In the genomic region with DNA sequence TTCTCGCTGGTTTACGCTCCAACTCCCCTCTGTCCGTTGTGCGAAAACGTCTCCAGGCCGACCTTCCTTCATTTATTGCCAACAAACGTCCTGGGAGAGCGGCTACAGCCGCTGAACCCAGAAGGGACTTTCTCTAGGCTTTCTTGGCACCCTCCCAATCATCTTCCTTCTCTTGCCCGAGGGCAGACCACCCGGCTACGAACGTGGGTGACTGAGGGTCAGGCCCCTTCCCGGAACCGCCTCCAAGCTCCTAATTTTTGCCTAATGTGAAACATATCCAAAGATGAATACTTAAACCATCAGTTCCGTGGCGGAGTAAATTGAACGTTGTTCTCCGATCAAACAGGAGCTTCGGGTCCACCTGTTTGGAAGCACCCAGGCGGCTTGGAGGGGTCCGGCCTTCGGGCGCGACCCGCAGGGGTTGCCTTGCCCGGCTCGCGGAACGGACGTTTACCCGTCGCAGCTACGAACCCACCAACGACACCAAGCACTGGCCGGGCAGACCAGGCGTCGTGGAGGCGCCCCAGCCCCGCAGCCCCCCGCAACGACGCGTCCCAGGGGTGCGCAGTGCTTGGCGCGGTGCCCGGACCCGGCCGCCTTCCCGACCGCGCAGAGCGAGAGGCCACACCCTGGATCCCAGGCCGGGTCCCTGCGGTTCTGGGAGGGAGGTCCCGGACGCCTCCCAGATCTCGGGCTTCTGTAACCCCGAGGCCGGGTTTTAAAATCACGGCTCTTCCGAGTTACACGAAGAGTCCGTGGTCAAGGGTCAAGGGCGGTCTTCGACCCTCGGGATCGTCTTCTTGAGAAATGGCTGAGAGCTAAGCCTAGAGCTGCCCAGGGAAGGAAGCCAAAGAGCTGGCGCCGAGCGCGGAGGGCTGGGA, we compare ENCODE assay signal across 9 cellular contexts. TPM values are rescaled to one million over a fixed set of nuclear protein-coding genes. Genes with fewer than 3 reads are reported as not detected.
DNase-seq lines count a peak whose midpoint lies in the region; ATAC-seq and TF ChIP-seq lines count a peak whose summit lies in the region.
"Not testable (repeated sequence)": the region's sequence is repeated elsewhere in the genome, so short reads cannot be mapped to it uniquely, and the experiment has no call there.
"Had no signal": no experiment of that assay in that cellular context is flagged by ENCODE, and none has a peak within 500 bp of the region (broad histone marks: within the 10 kb centered on the region; RNA-seq: fewer than 3 reads in every experiment).

No MANE protein-coding gene starts in this region.

- DNase-seq in CD14-positive monocyte (ENCODE audit: low spot score); WERI-Rb-1; naive B cell; stimulated activated naive B cell treated with anti-CD40 and anti-IgM and Interleukin-4, amounts not matched to agents 10 μg/mL and 1 μg/mL and 100 μg/mL, for 72 hours: not testable (repeated sequence)
- DNase-seq in heart right ventricle: peak in 1 of 2 donors; percentile 15

- peak overlapping the region; percentile 85 to 88 for H3K4me3 Mint-ChIP-seq in CD14-positive monocyte
- H3K4me3 Mint-ChIP-seq in brain: peak overlapping the region; percentile 45 to 79 (median 67)
- H3K4me3 Mint-ChIP-seq in naive B cell: peak overlapping the region in 7 of 8 donors; percentile 67 to 87 (median 74)
- peak overlapping the region; percentile 78 to 83 for H3K4me3 Mint-ChIP-seq in stimulated activated naive B cell treated with anti-CD40 and anti-IgM and Interleukin-4, amounts not matched to agents 10 μg/mL and 1 μg/mL and 100 μg/mL, for 72 hours

- H3K36me3 Mint-ChIP-seq in CD14-positive monocyte; brain; naive B cell; stimulated activated naive B cell treated with anti-CD40 and anti-IgM and Interleukin-4, amounts not matched to agents 10 μg/mL and 1 μg/mL and 100 μg/mL, for 72 hours: not testable (repeated sequence)

- TF ChIP-seq CTCF in CD14-positive monocyte (IDR thresholded peaks at IDR 0.05); WERI-Rb-1 (IDR thresholded peaks at IDR 0.05; ENCODE audit: low read depth, low read length); brain (conservative IDR thresholded peaks at IDR 0.05); heart right ventricle (IDR thresholded peaks at IDR 0.05): not testable (repeated sequence)

- not testable (repeated sequence) for H3K27me3 ChIP-seq in WERI-Rb-1 (ENCODE audit: insufficient read depth, low read depth, severe bottlenecking)
- H3K27me3 ChIP-seq in heart right ventricle: peaks cover 24 to 74% (median 62%) of the 10 kb centered on the region in 7 donors

- not testable (repeated sequence) for H3K36me3 ChIP-seq in WERI-Rb-1, heart right ventricle

- not testable (repeated sequence) for H3K27ac ChIP-seq in WERI-Rb-1, heart right ventricle

- ATAC-seq in GM21381 (IDR thresholded peaks at IDR 0.05; ENCODE audit: unreplicated experiment) (peak; percentile 15), HG03175 (IDR thresholded peaks at IDR 0.05; ENCODE audit: unreplicated experiment) (peak; percentile 17), heart right ventricle (peak in 7 of 8 donors; percentile 18 to 73 (median 44)), naive B cell (ENCODE audit: low read depth in 2 of 2) (peak in 1 of 2 donors; percentile 13)
- peak; percentile 27 to 44 for ATAC-seq in stimulated activated naive B cell treated with anti-CD40 and anti-IgM and Interleukin-4, amounts not matched to agents 10 μg/mL and 1 μg/mL and 100 μg/mL, for 72 hours (replicated peaks)

- peaks cover 31 to 78% (median 54%) of the 10 kb centered on the region in 3 donors for H3K27me3 Mint-ChIP-seq in CD14-positive monocyte (ENCODE audit: low read depth in 3 of 3)
- H3K27me3 Mint-ChIP-seq in brain: peaks cover 58% of the 10 kb centered on the region
- peaks cover 0 to 12% (median 5%) of the 10 kb centered on the region in 3 donors for H3K27me3 Mint-ChIP-seq in naive B cell
- peaks cover 6 to 19% of the 10 kb centered on the region in 2 donors for H3K27me3 Mint-ChIP-seq in stimulated activated naive B cell treated with anti-CD40 and anti-IgM and Interleukin-4, amounts not matched to agents 10 μg/mL and 1 μg/mL and 100 μg/mL, for 72 hours

- WGBS in heart right ventricle, 2 donors: 4 to 6% methylated on average over 26 to 73 of the region's 73 CpGs

- peaks cover 3 to 28% (median 22%) of the 10 kb centered on the region in 9 donors for H3K4me1 ChIP-seq in heart right ventricle

- H3K4me1 Mint-ChIP-seq in CD14-positive monocyte (peaks cover 32% of the 10 kb centered on the region), naive B cell (peaks cover 3 to 22% (median 6%) of the 10 kb centered on the region in 3 donors)
- not testable (repeated sequence) for H3K4me1 Mint-ChIP-seq in brain
- H3K4me1 Mint-ChIP-seq in stimulated activated naive B cell treated with anti-CD40 and anti-IgM and Interleukin-4, amounts not matched to agents 10 μg/mL and 1 μg/mL and 100 μg/mL, for 72 hours: peaks cover 7 to 11% of the 10 kb centered on the region in 2 donors

- H3K27ac Mint-ChIP-seq in CD14-positive monocyte: peak overlapping the region in 4 of 7 donors; percentile 4 to 77 (median 52)
- not testable (repeated sequence) for H3K27ac Mint-ChIP-seq in brain
- H3K27ac Mint-ChIP-seq in naive B cell: peak overlapping the region in 5 of 6 donors; percentile 39 to 83 (median 78)
- H3K27ac Mint-ChIP-seq in stimulated activated naive B cell treated with anti-CD40 and anti-IgM and Interleukin-4, amounts not matched to agents 10 μg/mL and 1 μg/mL and 100 μg/mL, for 72 hours: peak overlapping the region; percentile 75

- intact Hi-C loops in CD14-positive monocyte (cut with micrococcal nuclease); heart right ventricle (cut with DNase I): not testable (repeated sequence)

- not testable (repeated sequence) for H3K9me3 ChIP-seq in WERI-Rb-1 (ENCODE audit: severe bottlenecking); heart right ventricle

- peaks cover 0 to 22% (median 2%) of the 10 kb centered on the region in 7 donors for H3K9me3 Mint-ChIP-seq in CD14-positive monocyte
- not testable (repeated sequence) for H3K9me3 Mint-ChIP-seq in brain; naive B cell; stimulated activated naive B cell treated with anti-CD40 and anti-IgM and Interleukin-4, amounts not matched to agents 10 μg/mL and 1 μg/mL and 100 μg/mL, for 72 hours

- H3K4me3 ChIP-seq in WERI-Rb-1 (ENCODE audit: low read depth, low read length) (peak overlapping the region; percentile 28), heart right ventricle (peak overlapping the region in 9 of 10 donors; percentile 34 to 68 (median 51))

RNA-seq across cellular contexts. Expression of a gene that starts 4.0 kb away (rescaled TPM):
- polyA plus RNA-seq in CD14-positive monocyte (not detected), brain (ENCODE audit: insufficient read depth, low read depth, low replicate concordance) (not detected), heart right ventricle (under 1 TPM in 1 of 2 donors, not detected in 1; 0.06 TPM), naive B cell (ENCODE audit: low read depth in 6 of 6) (not detected)
- total RNA-seq in heart right ventricle: under 1 TPM in 3 of 10 donors, not detected in 7; 0.09 to 0.13 (median 0.12) TPM
- total RNA-seq: epithelial cell of proximal tubule had no signal
